Comparison of ENCODE assay signal across 8 cellular contexts in the genomic region with DNA sequence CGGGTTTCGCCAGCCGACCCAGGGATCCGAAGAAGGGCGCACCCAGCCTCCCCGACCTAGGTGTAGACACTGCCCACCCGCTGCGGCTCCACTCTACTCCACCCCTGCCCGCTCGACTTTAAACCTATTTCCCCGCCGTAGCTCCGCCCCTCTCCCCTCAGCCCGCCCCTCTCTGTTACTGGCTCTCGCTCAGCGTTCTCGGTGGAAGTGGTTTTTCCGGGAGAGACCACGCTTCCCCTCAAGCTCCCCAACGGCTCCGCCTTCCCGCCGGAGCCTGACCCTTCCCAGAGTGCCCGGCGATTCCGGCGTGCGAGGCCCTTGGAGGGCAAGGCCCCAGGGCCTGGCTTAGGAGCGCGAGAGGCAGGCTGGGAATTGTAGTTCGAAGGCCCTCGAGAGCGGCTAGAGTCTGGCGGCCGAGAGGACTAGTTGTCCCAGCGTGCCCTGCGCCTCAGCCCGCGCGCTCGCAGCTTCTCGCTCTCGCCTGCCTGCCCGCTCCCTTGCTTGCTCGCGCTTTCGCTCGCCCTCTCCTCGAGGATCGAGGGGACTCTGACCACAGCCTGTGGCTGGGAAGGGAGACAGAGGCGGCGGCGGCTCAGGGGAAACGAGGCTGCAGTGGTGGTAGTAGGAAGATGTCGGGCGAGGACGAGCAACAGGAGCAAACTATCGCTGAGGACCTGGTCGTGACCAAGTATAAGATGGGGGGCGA. TPM values are rescaled to one million over a fixed set of nuclear protein-coding genes. Genes with fewer than 3 reads are reported as not detected.
A peak's percentile ranks its signal among the peaks of the same experiment; 100 is the strongest.
DNase-seq lines count a peak whose midpoint lies in the region; ATAC-seq, FAIRE-seq and TF ChIP-seq lines count a peak whose summit lies in the region.

A gene (plus strand): TSS at position 451 of the 706 bp plus-strand sequence. CDS start 179 bp downstream, at position 630.

- no peak for TF ChIP-seq CTCF in 22Rv1 (IDR thresholded peaks at IDR 0.05)
- peak in 2 of 7 experiments; percentile 21 for TF ChIP-seq CTCF in body of pancreas (IDR thresholded peaks at IDR 0.05)
- TF ChIP-seq CTCF in sigmoid colon (IDR thresholded peaks at IDR 0.05): no peak

- DNase-seq in NCI-H2107 treated with DMSO at 0.1 percent for 48 hours (lab: John Stamatoyannopoulos, UW; ENCODE audit: unreplicated experiment) (peak; percentile 98), body of pancreas (peak; percentile 97 to 99 (median 98)), iPS DF 19.7 (ENCODE audit: low read depth, low spot score) (peak; percentile 95), sigmoid colon (peak; percentile 99)

- TF ChIP-seq POLR2A in body of pancreas (IDR thresholded peaks at IDR 0.05) (peak; percentile 84 to 98 (median 97)), sigmoid colon (IDR thresholded peaks at IDR 0.05) (peak; percentile 70 to 87)

- intact Hi-C loops in body of pancreas (cut with DNase I): no loop called here
- intact Hi-C loops in sigmoid colon (cut with DNase I): loop anchor here (1.0 to 5.0 kb wide), 3 partner anchors 25 to 107 kb away; a partner anchor contains a TSS

- WGBS in body of pancreas, 2 donors: 1 to 2% methylated on average over 30 to 60 of the region's 60 CpGs
- WGBS in sigmoid colon, 2 donors: 0% methylated on average over 60 of the region's 60 CpGs

- peak; percentile 92 for FAIRE-seq in TTC549 (lab: Jason Lieb, UNC)

- H3K36me3 ChIP-seq in body of pancreas (replicated peaks in 1 of 2; ENCODE audit: insufficient read depth in 1 of 2, low read depth in 2 of 2) (peaks cover 0 to 25% of the 10 kb centered on the region in 2 donors), sigmoid colon (peaks cover 14 to 28% (median 20%) of the 10 kb centered on the region in 4 donors)

- H3K4me3 ChIP-seq in body of pancreas (peak within 1 kb of the TSS; percentile 73 to 81), sigmoid colon (peak within 1 kb of the TSS; percentile 67 to 91 (median 78))

- H3K4me1 ChIP-seq in body of pancreas: peaks cover 24% of the 10 kb centered on the region
- H3K4me1 ChIP-seq in sigmoid colon: peaks cover 0 to 27% (median 21%) of the 10 kb centered on the region in 4 donors

- TF ChIP-seq EP300 in sigmoid colon (IDR thresholded peaks at IDR 0.05): peak in 1 of 4 donors; percentile 25

- H3K27me3 ChIP-seq in body of pancreas: no peaks in the 10 kb centered on the region
- H3K27me3 ChIP-seq in sigmoid colon: no peaks in the 10 kb centered on the region

- H3K9me3 ChIP-seq in body of pancreas (no peaks in the 10 kb centered on the region), sigmoid colon (no peaks in the 10 kb centered on the region)

- ATAC-seq in GM18520 (IDR thresholded peaks at IDR 0.05; ENCODE audit: unreplicated experiment) (peak; percentile 94), HG03064 (IDR thresholded peaks at IDR 0.05; ENCODE audit: low read depth, unreplicated experiment) (peak; percentile 96), body of pancreas (peak; percentile 97)

- peak within 1 kb of the TSS; percentile 92 for H3K27ac ChIP-seq in 22Rv1
- peak within 1 kb of the TSS; percentile 78 to 85 (median 82) for H3K27ac ChIP-seq in body of pancreas
- H3K27ac ChIP-seq in sigmoid colon: peak within 1 kb of the TSS; percentile 84 to 93 (median 86)

RNA-seq across cellular contexts. Expression of the gene that starts here (rescaled TPM):
- total RNA-seq in body of pancreas (100 to 1,000 TPM in 1 of 2 donors, 10 to 100 TPM in 1; 49.4 to 107 TPM), sigmoid colon (100 to 1,000 TPM in 3 of 4 donors, 10 to 100 TPM in 1; 52.9 to 157 (median 110) TPM)
- polyA plus RNA-seq in sigmoid colon: 100 to 1,000 TPM in 1 of 3 donors, 10 to 100 TPM in 2; 68.4 to 136 (median 73.9) TPM

Comparison
In these comparisons a context has a peak if more than half of its experiments do, and no peak if none do; other contexts are left out.
1. Peak in every context shown above with its lines: DNase-seq, ATAC-seq, H3K4me3 ChIP-seq and H3K27ac ChIP-seq.